In genomic region chr7:120993575-120994191, GRCh38 we compare ENCODE assay signal across 16 cellular contexts. TPM values are rescaled to one million over a fixed set of nuclear protein-coding genes. Genes with fewer than 3 reads are reported as not detected.
A peak's percentile ranks its signal among the peaks of the same experiment; 100 is the strongest.
DNase-seq lines count a peak whose midpoint lies in the region; ATAC-seq and TF ChIP-seq lines count a peak whose summit lies in the region.
"Had no signal": no experiment of that assay in that cellular context is flagged by ENCODE, and none has a peak within 500 bp of the region (broad histone marks: within the 10 kb centered on the region; RNA-seq: fewer than 3 reads in every experiment).

No MANE protein-coding gene starts in this region.

- TF ChIP-seq EP300 in gastroesophageal sphincter (IDR thresholded peaks at IDR 0.05), result no peak

- no peaks in the 10 kb centered on the region for H3K36me3 Mint-ChIP-seq in activated naive CD8-positive, alpha-beta T cell treated with anti-CD3 and anti-CD28 coated beads for 36 hours
- H3K36me3 Mint-ChIP-seq: brain; CD4-positive, CD25-positive, alpha-beta regulatory T cell had no signal

- no peak for TF ChIP-seq CTCF in WI38 (IDR thresholded peaks at IDR 0.05; ENCODE audit: low read depth, low read length)
- TF ChIP-seq CTCF in gastroesophageal sphincter (IDR thresholded peaks at IDR 0.05), result no peak

- no peaks in the 10 kb centered on the region for H3K36me3 ChIP-seq in GM23248 (ENCODE audit: low read depth)
- H3K36me3 ChIP-seq in gastroesophageal sphincter, result no peaks in the 10 kb centered on the region
- no peaks in the 10 kb centered on the region for H3K36me3 ChIP-seq in stomach smooth muscle (ENCODE audit: control insufficient read depth in 2 of 2, insufficient read depth in 2 of 2, low read length in 2 of 2)

- peaks cover 57% of the 10 kb centered on the region for H3F3A ChIP-seq in GM23248 (ENCODE audit: insufficient read depth)

- H4K20me1 ChIP-seq in GM23248 (ENCODE audit: insufficient read depth), result no peaks in the 10 kb centered on the region

- DNase-seq in GM23248 (peak; percentile 87), midbrain (lab: John Stamatoyannopoulos, UW) (no peak), occipital lobe (lab: John Stamatoyannopoulos, UW) (no peak)
- DNase-seq in activated naive CD8-positive, alpha-beta T cell treated with anti-CD3 and anti-CD28 coated beads for 36 hours, result no peak
- DNase-seq: activated CD8-positive, alpha-beta memory T cell treated with anti-CD3 and anti-CD28 coated beads for 24 hours; activated gamma-delta T cell; CD4-positive, CD25-positive, alpha-beta regulatory T cell; foreskin melanocyte; NCI-H2171; testis had no signal

- H3K27me3 ChIP-seq in GM23248 (replicated peaks; ENCODE audit: insufficient read depth), result no peaks in the 10 kb centered on the region
- H3K27me3 ChIP-seq in gastroesophageal sphincter, result no peaks in the 10 kb centered on the region
- no peaks in the 10 kb centered on the region for H3K27me3 ChIP-seq in stomach smooth muscle (ENCODE audit: control insufficient read depth in 1 of 2, insufficient read depth in 2 of 2, low read length in 2 of 2)
- H3K27me3 ChIP-seq: testis had no signal

- peak overlapping the region; percentile 91 for H3K4me2 ChIP-seq in GM23248 (ENCODE audit: unreplicated experiment)

- H3K4me3 Mint-ChIP-seq in activated naive CD8-positive, alpha-beta T cell treated with anti-CD3 and anti-CD28 coated beads for 36 hours, result no peak overlapping the region
- H3K4me3 Mint-ChIP-seq: CD4-positive, CD25-positive, alpha-beta regulatory T cell had no signal

- H3K9me2 ChIP-seq in GM23248 (ENCODE audit: insufficient read depth), result no peaks in the 10 kb centered on the region

- H3K4me1 Mint-ChIP-seq in activated naive CD8-positive, alpha-beta T cell treated with anti-CD3 and anti-CD28 coated beads for 36 hours, result peaks cover 19% of the 10 kb centered on the region

- ATAC-seq in gastroesophageal sphincter (no peak), GM18907 (IDR thresholded peaks at IDR 0.05; ENCODE audit: unreplicated experiment) (no peak)
- ATAC-seq: GM12878 had no signal

- H3K27ac Mint-ChIP-seq in activated naive CD8-positive, alpha-beta T cell treated with anti-CD3 and anti-CD28 coated beads for 36 hours, result no peak overlapping the region
- H3K27ac Mint-ChIP-seq: CD4-positive, CD25-positive, alpha-beta regulatory T cell had no signal

- in situ Hi-C loops in GM23248 (cut with MboI), result loop anchor here (25.0 kb wide), 2 partner anchors 344 to 544 kb away; partner anchors contain the start of gene WNT16

- TF ChIP-seq POLR2A in gastroesophageal sphincter (IDR thresholded peaks at IDR 0.05), result no peak

- H3K27ac ChIP-seq in GM23248 (no peak overlapping the region), gastroesophageal sphincter (peak overlapping the region in 3 of 4 donors; percentile 26 to 85 (median 28)), stomach smooth muscle (ENCODE audit: low read length) (peak overlapping the region; percentile 13)

- H3K79me2 ChIP-seq in GM23248 (ENCODE audit: insufficient read depth), result peaks cover 67% of the 10 kb centered on the region

- H3K9ac ChIP-seq in GM23248 (no peak overlapping the region), stomach smooth muscle (ENCODE audit: low read length in 2 of 2) (no peak overlapping the region)

- H3K4me1 ChIP-seq in GM23248 (ENCODE audit: insufficient read depth) (peaks cover 61% of the 10 kb centered on the region), gastroesophageal sphincter (peaks cover 6 to 84% (median 8%) of the 10 kb centered on the region in 3 donors), stomach smooth muscle (ENCODE audit: control insufficient read depth, insufficient read depth, low read length) (peaks cover 3% of the 10 kb centered on the region)
- H3K4me1 ChIP-seq: testis had no signal

- H2AFZ ChIP-seq in GM23248, result no peak overlapping the region

- no peak overlapping the region; the same call in 1 of the 2 replicates for H3K4me3 ChIP-seq in GM23248
- peak overlapping the region; percentile 85 for H3K4me3 ChIP-seq in WI38 (ENCODE audit: low read depth, low read length)
- no peak overlapping the region for H3K4me3 ChIP-seq in gastroesophageal sphincter
- peak overlapping the region; percentile 36 to 40 for H3K4me3 ChIP-seq in stomach smooth muscle (ENCODE audit: low read length in 2 of 2)
- H3K4me3 ChIP-seq: GM12878, testis had no signal

- no peaks in the 10 kb centered on the region for H3K9me3 ChIP-seq in GM23248 (ENCODE audit: low read depth)
- no peaks in the 10 kb centered on the region for H3K9me3 ChIP-seq in gastroesophageal sphincter
- H3K9me3 ChIP-seq in stomach smooth muscle (ENCODE audit: control insufficient read depth in 2 of 2, low read length in 2 of 2), result no peaks in the 10 kb centered on the region
- H3K9me3 ChIP-seq: testis had no signal

- WGBS in GM23248 (ENCODE audit: low coverage in 1 of 2, low lambda C conversion rate in 2 of 2, missing lambda C conversion rate in 2 of 2), 2 experiments, result 27 to 38% methylated on average over 5 of the region's 5 CpGs
- WGBS in gastroesophageal sphincter (ENCODE audit: low coverage in 1 of 2), 2 donors, result 89% methylated on average over 3 of the region's 5 CpGs; no CpG with 5 or more reads in 1 of the 2 donors

- peaks cover 26% of the 10 kb centered on the region for H3K27me3 Mint-ChIP-seq in activated naive CD8-positive, alpha-beta T cell treated with anti-CD3 and anti-CD28 coated beads for 36 hours

- no peaks in the 10 kb centered on the region for H3K9me3 Mint-ChIP-seq in activated naive CD8-positive, alpha-beta T cell treated with anti-CD3 and anti-CD28 coated beads for 36 hours
- H3K9me3 Mint-ChIP-seq: brain had no signal

RNA-seq across cellular contexts. Expression of gene CPED1, which starts 5.2 kb away (rescaled TPM):
- 20.2 and 23.0 TPM in 2 replicates for total RNA-seq in GM23248 (2014; rRNA removed; shearing (Covaris generic))
- 12.4 and 13.5 TPM in 2 replicates for polyA plus RNA-seq in GM23248 (2016; fragmentation: Nextera tagmentation; extraction: Ambion mirVana)
- total RNA-seq in gastroesophageal sphincter (10 to 100 TPM; 35.1 to 97.7 (median 60.5) TPM), occipital lobe (3.9 TPM)
- not detected for total RNA-seq in activated naive CD8-positive, alpha-beta T cell treated with anti-CD3 and anti-CD28 coated beads for 36 hours

RNA-seq across cellular contexts. Expression of gene ING3, which starts 43.1 kb away (rescaled TPM):
- total RNA-seq in GM23248 (2014; rRNA removed; shearing (Covaris generic)), result 10.1 and 13.3 TPM in 2 replicates
- polyA plus RNA-seq in GM23248 (2016; fragmentation: Nextera tagmentation; extraction: Ambion mirVana), result 21.6 and 27.0 TPM in 2 replicates
- total RNA-seq in gastroesophageal sphincter, result 10 to 100 TPM; 11.2 to 23.0 (median 16.7) TPM
- 10 to 100 TPM; 27.5 to 28.6 TPM for total RNA-seq in activated naive CD8-positive, alpha-beta T cell treated with anti-CD3 and anti-CD28 coated beads for 36 hours
- 32.4 TPM for total RNA-seq in occipital lobe

Comparison
In these comparisons a context has a peak if more than half of its experiments do, and no peak if none do; other contexts are left out.
1. H3K4me3 ChIP-seq: peak in WI38 (single experiment) and stomach smooth muscle (2 of 2); none in GM23248 (single experiment) and gastroesophageal sphincter (0 of 2).